ENCODE assay signal across 8 cellular contexts in genomic region chr5:9653811-9654210, GRCh38. TPM values are rescaled to one million over a fixed set of nuclear protein-coding genes. Genes with fewer than 3 reads are reported as not detected.
DNase-seq lines count a peak whose midpoint lies in the region; ATAC-seq and TF ChIP-seq lines count a peak whose summit lies in the region.

No MANE protein-coding gene starts in this region.

- no peak for TF ChIP-seq CTCF in transverse colon (IDR thresholded peaks at IDR 0.05)

- TF ChIP-seq EP300 in transverse colon (IDR thresholded peaks at IDR 0.05; ENCODE audit: low read depth), result no peak

- no peak overlapping the region for H3K4me3 ChIP-seq in transverse colon

- intact Hi-C loops in transverse colon (cut with DNase I; ENCODE audit: low total_unique reads), result no loop called here

- H3K27me3 ChIP-seq in transverse colon, result no peaks in the 10 kb centered on the region

- no peaks in the 10 kb centered on the region for H3K36me3 ChIP-seq in transverse colon

- H3K4me1 ChIP-seq in transverse colon, result no peaks in the 10 kb centered on the region

- no peaks in the 10 kb centered on the region for H3K9me3 ChIP-seq in transverse colon

- no peak for TF ChIP-seq POLR2A in transverse colon (IDR thresholded peaks at IDR 0.05)

- 44% methylated on average over 2 of the region's 2 CpGs; no CpG with 5 or more reads in 1 of the 2 donors for whole genome bisulfite sequencing in transverse colon (ENCODE audit: low coverage in 1 of 2), 2 donors

- DNase-seq in EH (ENCODE audit: low read depth) (peak; percentile 96), HPDE6-E6E7 (ENCODE audit: extremely low spot score) (peak; percentile 43), glomerular visceral epithelial cell (ENCODE audit: extremely low spot score) (peak; percentile 77), AML-193 (lab: John Stamatoyannopoulos, UW) (no peak), transverse colon (no peak), C1 segment of cervical spinal cord (lab: John Stamatoyannopoulos, UW) (no peak), NCI-H1092 (lab: John Stamatoyannopoulos, UW) (no peak)

- in situ Hi-C loops in transverse colon (cut with MboI; ENCODE audit: low pct_ligation_motif_present in 1 of 4, low pct_unique_long_range_greater_than_20kb in 1 of 4, low sequenced_read_pairs in 3 of 4), result no loop called here

- peak; percentile 89 for ATAC-seq in GM21447 (IDR thresholded peaks at IDR 0.05; ENCODE audit: unreplicated experiment)

- H3K27ac ChIP-seq in transverse colon, result no peak overlapping the region

RNA-seq across cellular contexts. Expression of gene TAS2R1, which starts 23.7 kb away (rescaled TPM):
- total RNA-seq in transverse colon, result not detected

Comparison
In these comparisons a context has a peak if more than half of its experiments do, and no peak if none do; other contexts are left out.
1. DNase-seq: peak in EH (single experiment), HPDE6-E6E7 (single experiment) and glomerular visceral epithelial cell (single experiment); none in AML-193 (0 of 2), transverse colon (single experiment), C1 segment of cervical spinal cord (0 of 14) and NCI-H1092 (single experiment).